9 cellular contexts compared by ENCODE assay signal in the genomic region with DNA sequence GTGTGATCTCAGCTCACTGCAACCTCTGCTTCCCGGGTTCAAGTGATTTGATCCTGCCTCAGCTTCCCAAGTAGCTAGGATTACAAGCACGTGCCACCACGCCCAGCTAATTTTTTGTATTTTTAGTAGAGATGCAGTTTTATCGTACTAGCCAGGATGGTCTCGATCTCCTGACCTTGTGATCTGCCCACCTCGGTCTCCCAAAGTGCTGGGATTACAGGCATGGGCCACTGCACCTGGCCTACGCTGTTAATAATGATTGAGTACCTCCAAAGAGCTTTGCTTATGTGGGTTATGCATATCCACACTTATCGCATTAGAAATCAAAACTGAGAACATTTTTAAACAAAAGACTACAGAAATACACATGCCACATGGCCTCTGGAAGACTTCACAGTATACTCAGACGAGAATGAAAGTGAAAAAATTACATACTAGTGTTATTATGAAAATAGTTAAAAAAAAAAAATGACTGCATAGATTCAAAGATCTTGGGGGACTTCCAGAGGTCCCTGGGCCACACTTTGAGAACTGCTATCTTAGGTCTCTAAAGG. TPM values are rescaled to one million over a fixed set of nuclear protein-coding genes. Genes with fewer than 3 reads are reported as not detected.
A peak's percentile ranks its signal among the peaks of the same experiment; 100 is the strongest.
DNase-seq lines count a peak whose midpoint lies in the region; ATAC-seq and TF ChIP-seq lines count a peak whose summit lies in the region.
"Had no signal": no experiment of that assay in that cellular context is flagged by ENCODE, and none has a peak within 500 bp of the region (broad histone marks: within the 10 kb centered on the region; RNA-seq: fewer than 3 reads in every experiment).

No MANE protein-coding gene starts in this region.

- no peak for TF ChIP-seq CTCF in mammary epithelial cell (conservative IDR thresholded peaks at IDR 0.05 in 1 of 2, IDR thresholded peaks at IDR 0.05 in 1 of 2; ENCODE audit: extremely low read depth in 1 of 2, insufficient read depth in 1 of 2, low read depth in 1 of 2, low read length in 2 of 2)

- H3K4me3 Mint-ChIP-seq in activated naive CD8-positive, alpha-beta T cell treated with anti-CD3 and anti-CD28 coated beads, Interleukin-2, amount 50 U/mL, for 24 hours, result peak overlapping the region; percentile 24

- 94% methylated on average over 9 of the region's 9 CpGs for WGBS in mammary epithelial cell (ENCODE audit: low coverage, missing lambda C conversion rate)

- ATAC-seq in GM18511 (IDR thresholded peaks at IDR 0.05; ENCODE audit: unreplicated experiment) (peak; percentile 91), GM21360 (IDR thresholded peaks at IDR 0.05; ENCODE audit: unreplicated experiment) (peak; percentile 92), HG03097 (IDR thresholded peaks at IDR 0.05; ENCODE audit: low FRiP score, unreplicated experiment) (peak; percentile 88)
- ATAC-seq in activated naive CD8-positive, alpha-beta T cell treated with anti-CD3 and anti-CD28 coated beads, Interleukin-2, amount 50 U/mL, for 24 hours, result peak; percentile 60

- H3K4me3 ChIP-seq in mammary epithelial cell (replicated peaks in 1 of 3; ENCODE audit: insufficient read depth in 1 of 3, low read depth in 2 of 3, low read length in 3 of 3), result no peak overlapping the region

- in situ Hi-C loops in mammary epithelial cell (cut with MboI; ENCODE audit: low sequenced_read_pairs in 2 of 2), result loop anchor here in 1 of 2 donors (25.0 kb wide), 1 partner anchor 585 kb away; no protein-coding TSS in a partner anchor

- dilution Hi-C loops in mammary epithelial cell (cut with HindIII; ENCODE audit: low sequenced_read_pairs), result no loop called here

- no peak overlapping the region for H3K4me2 ChIP-seq in mammary epithelial cell (ENCODE audit: insufficient read depth, low read depth, low read length)

- H4K20me1 ChIP-seq in mammary epithelial cell (ENCODE audit: insufficient read depth, low read length), result no peaks in the 10 kb centered on the region

- H2AFZ ChIP-seq in mammary epithelial cell (ENCODE audit: low read depth, low read length), result no peak overlapping the region

- H3K79me2 ChIP-seq in mammary epithelial cell (ENCODE audit: insufficient read depth, low read length), result no peaks in the 10 kb centered on the region

- intact Hi-C loops in mammary epithelial cell (cut with micrococcal nuclease), result no loop called here

- H3K36me3 Mint-ChIP-seq in activated naive CD8-positive, alpha-beta T cell treated with anti-CD3 and anti-CD28 coated beads, Interleukin-2, amount 50 U/mL, for 24 hours (ENCODE audit: low read depth), result peaks cover 37% of the 10 kb centered on the region

- H3K36me3 ChIP-seq in mammary epithelial cell (ENCODE audit: insufficient read depth, low read length), result peaks cover 9% of the 10 kb centered on the region

- peaks cover 29% of the 10 kb centered on the region for H3K4me1 Mint-ChIP-seq in activated naive CD8-positive, alpha-beta T cell treated with anti-CD3 and anti-CD28 coated beads, Interleukin-2, amount 50 U/mL, for 24 hours

- no peaks in the 10 kb centered on the region for H3K27me3 Mint-ChIP-seq in activated naive CD8-positive, alpha-beta T cell treated with anti-CD3 and anti-CD28 coated beads, Interleukin-2, amount 50 U/mL, for 24 hours

- H3K27me3 ChIP-seq in mammary epithelial cell (ENCODE audit: insufficient read depth, low read length), result no peaks in the 10 kb centered on the region

- H3K9me3 ChIP-seq in mammary epithelial cell (replicated peaks; ENCODE audit: insufficient read depth, low read length), result no peaks in the 10 kb centered on the region

- no peak for DNase-seq in activated naive CD8-positive, alpha-beta T cell treated with anti-CD3 and anti-CD28 coated beads, Interleukin-2, amount 50 U/mL, for 24 hours
- no peak for DNase-seq in mammary epithelial cell
- DNase-seq in NK-92 (lab: John Stamatoyannopoulos, UW; ENCODE audit: unreplicated experiment), result no peak
- DNase-seq in GDM1 (lab: John Stamatoyannopoulos, UW), result no peak
- no peak for DNase-seq in iPS-NIHi11 (ENCODE audit: low spot score)
- DNase-seq: KBM-7 had no signal

- CTCF ChIA-PET in mammary epithelial cell (lab: Charles Lee; ENCODE audit: low non-redundant PET), result no interaction called here

- no peak overlapping the region for H3K9ac ChIP-seq in mammary epithelial cell (ENCODE audit: insufficient read depth, low read length)

- peaks cover 26% of the 10 kb centered on the region for H3K4me1 ChIP-seq in mammary epithelial cell (ENCODE audit: insufficient read depth, low read length)

- peak overlapping the region; percentile 86 for H3K27ac Mint-ChIP-seq in activated naive CD8-positive, alpha-beta T cell treated with anti-CD3 and anti-CD28 coated beads, Interleukin-2, amount 50 U/mL, for 24 hours

- BruUV-seq in mammary epithelial cell (replicated peaks; lab: Mats Ljungman, UMichigan), result no TSS peak

- no peaks in the 10 kb centered on the region for H3K9me3 Mint-ChIP-seq in activated naive CD8-positive, alpha-beta T cell treated with anti-CD3 and anti-CD28 coated beads, Interleukin-2, amount 50 U/mL, for 24 hours

- H3K27ac ChIP-seq in mammary epithelial cell (ENCODE audit: insufficient read depth, low read depth, low read length), result no peak overlapping the region

RNA-seq across cellular contexts. Expression of gene RPP38, which starts 25.4 kb away (rescaled TPM):
- total RNA-seq in mammary epithelial cell, result 10 to 100 TPM; 13.0 to 21.7 TPM
- 31.4 TPM for polyA plus RNA-seq in mammary epithelial cell
- polyA minus RNA-seq in mammary epithelial cell, result 7.0 TPM

RNA-seq across cellular contexts. Expression of gene ACBD7, which starts 34.0 kb away (rescaled TPM):
- total RNA-seq in mammary epithelial cell, result under 1 TPM; 0.33 to 0.85 TPM
- polyA plus RNA-seq in mammary epithelial cell, result 0.16 TPM
- polyA minus RNA-seq in mammary epithelial cell, result not detected

RNA-seq across cellular contexts. Expression of gene NMT2, which starts 45.9 kb away (rescaled TPM):
- 10 to 100 TPM; 12.5 to 15.3 TPM for total RNA-seq in mammary epithelial cell
- 8.0 TPM for polyA plus RNA-seq in mammary epithelial cell
- polyA minus RNA-seq in mammary epithelial cell, result 11.3 TPM
